1 cellular context compared by ENCODE assay signal in genomic region chr16:2520097-2520783, GRCh38.
TF ChIP-seq lines count a peak whose summit lies in the region.

Gene AMDHD2 (plus strand): TSS chr16:2520371. CDS start chr16:2520459, 88 bp downstream.

TF ChIP-seq in K562, 482 proteins besides CTCF, POLR2A, EP300 and RAD21 (continued from another document and continues in another):
- TF ChIP-seq TSHZ1 (CRISPR knock-in tag; IDR thresholded peaks at IDR 0.05) (no peak), FOXO4 (CRISPR knock-in tag; IDR thresholded peaks at IDR 0.05) (no peak), NELFE (IDR thresholded peaks at IDR 0.05; ENCODE audit: insufficient read depth, insufficient read length) (no peak), ZNF12 (CRISPR knock-in tag; IDR thresholded peaks at IDR 0.05) (no peak), MAFF (IDR thresholded peaks at IDR 0.05; ENCODE audit: low read length) (no peak), ELK3 (CRISPR knock-in tag; IDR thresholded peaks at IDR 0.05) (no peak), CEBPB (tag; IDR thresholded peaks at IDR 0.05) (no peak), DMBX1 (CRISPR knock-in tag; IDR thresholded peaks at IDR 0.05; ENCODE audit: borderline replicate concordance) (no peak), PATZ1 (CRISPR knock-in tag; IDR thresholded peaks at IDR 0.05; ENCODE audit: borderline replicate concordance) (no peak), NBN (IDR thresholded peaks at IDR 0.05; ENCODE audit: low read depth) (no peak), ZNF41 (CRISPR knock-in tag; conservative IDR thresholded peaks at IDR 0.05) (no peak), MIER1 (IDR thresholded peaks at IDR 0.05; ENCODE audit: low read depth) (no peak), ZNF324 (CRISPR knock-in tag; IDR thresholded peaks at IDR 0.05) (no peak), NCOA6 (IDR thresholded peaks at IDR 0.05) (no peak), TCF15 (CRISPR knock-in tag; IDR thresholded peaks at IDR 0.05) (no peak), ZNF77 (CRISPR knock-in tag; IDR thresholded peaks at IDR 0.05) (no peak), CBX1 (IDR thresholded peaks at IDR 0.05; ENCODE audit: low read depth) (peak; percentile 97), NR2F6 (CRISPR knock-in tag; IDR thresholded peaks at IDR 0.05) (no peak), CGGBP1 (CRISPR knock-in tag; IDR thresholded peaks at IDR 0.05) (0 out of 2 replicates have a peak, but pooled peaks have one; percentile 11), POLR2AphosphoS2 (IDR thresholded peaks at IDR 0.05; ENCODE audit: low read length) (peak; percentile 99), GTF2B (IDR thresholded peaks at IDR 0.05; ENCODE audit: extremely low read depth, insufficient read length) (no peak), ZNF79 (CRISPR knock-in tag; IDR thresholded peaks at IDR 0.05; ENCODE audit: low read depth) (no peak), NR2C2 (CRISPR knock-in tag; IDR thresholded peaks at IDR 0.05) (no peak), NR2C2 (tag; IDR thresholded peaks at IDR 0.05) (peak; percentile 56), POLR3A (IDR thresholded peaks at IDR 0.05; ENCODE audit: borderline replicate concordance, extremely low read depth, insufficient read depth, insufficient read length) (no peak), ZNF253 (CRISPR knock-in tag; conservative IDR thresholded peaks at IDR 0.05) (no peak), ATF7 (IDR thresholded peaks at IDR 0.05) (0 out of 2 replicates have a peak, but pooled peaks have one; percentile 9), ZNF197 (CRISPR knock-in tag; IDR thresholded peaks at IDR 0.05; ENCODE audit: low read depth) (no peak), PCBP2 (IDR thresholded peaks at IDR 0.05; ENCODE audit: low read depth, low read length, poor library complexity, severe bottlenecking) (no peak)
- TF ChIP-seq, protein P1, sequence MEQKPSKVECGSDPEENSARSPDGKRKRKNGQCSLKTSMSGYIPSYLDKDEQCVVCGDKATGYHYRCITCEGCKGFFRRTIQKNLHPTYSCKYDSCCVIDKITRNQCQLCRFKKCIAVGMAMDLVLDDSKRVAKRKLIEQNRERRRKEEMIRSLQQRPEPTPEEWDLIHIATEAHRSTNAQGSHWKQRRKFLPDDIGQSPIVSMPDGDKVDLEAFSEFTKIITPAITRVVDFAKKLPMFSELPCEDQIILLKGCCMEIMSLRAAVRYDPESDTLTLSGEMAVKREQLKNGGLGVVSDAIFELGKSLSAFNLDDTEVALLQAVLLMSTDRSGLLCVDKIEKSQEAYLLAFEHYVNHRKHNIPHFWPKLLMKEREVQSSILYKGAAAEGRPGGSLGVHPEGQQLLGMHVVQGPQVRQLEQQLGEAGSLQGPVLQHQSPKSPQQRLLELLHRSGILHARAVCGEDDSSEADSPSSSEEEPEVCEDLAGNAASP (IDR thresholded peaks at IDR 0.05) = no peak
- TF ChIP-seq, protein P2, sequence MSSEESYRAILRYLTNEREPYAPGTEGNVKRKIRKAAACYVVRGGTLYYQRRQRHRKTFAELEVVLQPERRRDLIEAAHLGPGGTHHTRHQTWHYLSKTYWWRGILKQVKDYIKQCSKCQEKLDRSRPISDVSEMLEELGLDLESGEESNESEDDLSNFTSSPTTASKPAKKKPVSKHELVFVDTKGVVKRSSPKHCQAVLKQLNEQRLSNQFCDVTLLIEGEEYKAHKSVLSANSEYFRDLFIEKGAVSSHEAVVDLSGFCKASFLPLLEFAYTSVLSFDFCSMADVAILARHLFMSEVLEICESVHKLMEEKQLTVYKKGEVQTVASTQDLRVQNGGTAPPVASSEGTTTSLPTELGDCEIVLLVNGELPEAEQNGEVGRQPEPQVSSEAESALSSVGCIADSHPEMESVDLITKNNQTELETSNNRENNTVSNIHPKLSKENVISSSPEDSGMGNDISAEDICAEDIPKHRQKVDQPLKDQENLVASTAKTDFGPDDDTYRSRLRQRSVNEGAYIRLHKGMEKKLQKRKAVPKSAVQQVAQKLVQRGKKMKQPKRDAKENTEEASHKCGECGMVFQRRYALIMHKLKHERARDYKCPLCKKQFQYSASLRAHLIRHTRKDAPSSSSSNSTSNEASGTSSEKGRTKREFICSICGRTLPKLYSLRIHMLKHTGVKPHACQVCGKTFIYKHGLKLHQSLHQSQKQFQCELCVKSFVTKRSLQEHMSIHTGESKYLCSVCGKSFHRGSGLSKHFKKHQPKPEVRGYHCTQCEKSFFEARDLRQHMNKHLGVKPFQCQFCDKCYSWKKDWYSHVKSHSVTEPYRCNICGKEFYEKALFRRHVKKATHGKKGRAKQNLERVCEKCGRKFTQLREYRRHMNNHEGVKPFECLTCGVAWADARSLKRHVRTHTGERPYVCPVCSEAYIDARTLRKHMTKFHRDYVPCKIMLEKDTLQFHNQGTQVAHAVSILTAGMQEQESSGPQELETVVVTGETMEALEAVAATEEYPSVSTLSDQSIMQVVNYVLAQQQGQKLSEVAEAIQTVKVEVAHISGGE (CRISPR knock-in tag; IDR thresholded peaks at IDR 0.05) = no peak; a peak in 1 of 6 replicates
- TF ChIP-seq, protein P3, sequence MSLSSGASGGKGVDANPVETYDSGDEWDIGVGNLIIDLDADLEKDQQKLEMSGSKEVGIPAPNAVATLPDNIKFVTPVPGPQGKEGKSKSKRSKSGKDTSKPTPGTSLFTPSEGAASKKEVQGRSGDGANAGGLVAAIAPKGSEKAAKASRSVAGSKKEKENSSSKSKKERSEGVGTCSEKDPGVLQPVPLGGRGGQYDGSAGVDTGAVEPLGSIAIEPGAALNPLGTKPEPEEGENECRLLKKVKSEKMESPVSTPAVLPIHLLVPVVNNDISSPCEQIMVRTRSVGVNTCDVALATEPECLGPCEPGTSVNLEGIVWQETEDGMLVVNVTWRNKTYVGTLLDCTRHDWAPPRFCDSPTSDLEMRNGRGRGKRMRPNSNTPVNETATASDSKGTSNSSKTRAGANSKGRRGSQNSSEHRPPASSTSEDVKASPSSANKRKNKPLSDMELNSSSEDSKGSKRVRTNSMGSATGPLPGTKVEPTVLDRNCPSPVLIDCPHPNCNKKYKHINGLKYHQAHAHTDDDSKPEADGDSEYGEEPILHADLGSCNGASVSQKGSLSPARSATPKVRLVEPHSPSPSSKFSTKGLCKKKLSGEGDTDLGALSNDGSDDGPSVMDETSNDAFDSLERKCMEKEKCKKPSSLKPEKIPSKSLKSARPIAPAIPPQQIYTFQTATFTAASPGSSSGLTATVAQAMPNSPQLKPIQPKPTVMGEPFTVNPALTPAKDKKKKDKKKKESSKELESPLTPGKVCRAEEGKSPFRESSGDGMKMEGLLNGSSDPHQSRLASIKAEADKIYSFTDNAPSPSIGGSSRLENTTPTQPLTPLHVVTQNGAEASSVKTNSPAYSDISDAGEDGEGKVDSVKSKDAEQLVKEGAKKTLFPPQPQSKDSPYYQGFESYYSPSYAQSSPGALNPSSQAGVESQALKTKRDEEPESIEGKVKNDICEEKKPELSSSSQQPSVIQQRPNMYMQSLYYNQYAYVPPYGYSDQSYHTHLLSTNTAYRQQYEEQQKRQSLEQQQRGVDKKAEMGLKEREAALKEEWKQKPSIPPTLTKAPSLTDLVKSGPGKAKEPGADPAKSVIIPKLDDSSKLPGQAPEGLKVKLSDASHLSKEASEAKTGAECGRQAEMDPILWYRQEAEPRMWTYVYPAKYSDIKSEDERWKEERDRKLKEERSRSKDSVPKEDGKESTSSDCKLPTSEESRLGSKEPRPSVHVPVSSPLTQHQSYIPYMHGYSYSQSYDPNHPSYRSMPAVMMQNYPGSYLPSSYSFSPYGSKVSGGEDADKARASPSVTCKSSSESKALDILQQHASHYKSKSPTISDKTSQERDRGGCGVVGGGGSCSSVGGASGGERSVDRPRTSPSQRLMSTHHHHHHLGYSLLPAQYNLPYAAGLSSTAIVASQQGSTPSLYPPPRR (CRISPR knock-in tag; IDR thresholded peaks at IDR 0.05; ENCODE audit: borderline replicate concordance) = no peak
- TF ChIP-seq, protein P4, sequence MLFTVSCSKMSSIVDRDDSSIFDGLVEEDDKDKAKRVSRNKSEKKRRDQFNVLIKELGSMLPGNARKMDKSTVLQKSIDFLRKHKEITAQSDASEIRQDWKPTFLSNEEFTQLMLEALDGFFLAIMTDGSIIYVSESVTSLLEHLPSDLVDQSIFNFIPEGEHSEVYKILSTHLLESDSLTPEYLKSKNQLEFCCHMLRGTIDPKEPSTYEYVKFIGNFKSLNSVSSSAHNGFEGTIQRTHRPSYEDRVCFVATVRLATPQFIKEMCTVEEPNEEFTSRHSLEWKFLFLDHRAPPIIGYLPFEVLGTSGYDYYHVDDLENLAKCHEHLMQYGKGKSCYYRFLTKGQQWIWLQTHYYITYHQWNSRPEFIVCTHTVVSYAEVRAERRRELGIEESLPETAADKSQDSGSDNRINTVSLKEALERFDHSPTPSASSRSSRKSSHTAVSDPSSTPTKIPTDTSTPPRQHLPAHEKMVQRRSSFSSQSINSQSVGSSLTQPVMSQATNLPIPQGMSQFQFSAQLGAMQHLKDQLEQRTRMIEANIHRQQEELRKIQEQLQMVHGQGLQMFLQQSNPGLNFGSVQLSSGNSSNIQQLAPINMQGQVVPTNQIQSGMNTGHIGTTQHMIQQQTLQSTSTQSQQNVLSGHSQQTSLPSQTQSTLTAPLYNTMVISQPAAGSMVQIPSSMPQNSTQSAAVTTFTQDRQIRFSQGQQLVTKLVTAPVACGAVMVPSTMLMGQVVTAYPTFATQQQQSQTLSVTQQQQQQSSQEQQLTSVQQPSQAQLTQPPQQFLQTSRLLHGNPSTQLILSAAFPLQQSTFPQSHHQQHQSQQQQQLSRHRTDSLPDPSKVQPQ (CRISPR knock-in tag; IDR thresholded peaks at IDR 0.05; ENCODE audit: borderline replicate concordance) = peak; percentile 88
- TF ChIP-seq, protein P5, sequence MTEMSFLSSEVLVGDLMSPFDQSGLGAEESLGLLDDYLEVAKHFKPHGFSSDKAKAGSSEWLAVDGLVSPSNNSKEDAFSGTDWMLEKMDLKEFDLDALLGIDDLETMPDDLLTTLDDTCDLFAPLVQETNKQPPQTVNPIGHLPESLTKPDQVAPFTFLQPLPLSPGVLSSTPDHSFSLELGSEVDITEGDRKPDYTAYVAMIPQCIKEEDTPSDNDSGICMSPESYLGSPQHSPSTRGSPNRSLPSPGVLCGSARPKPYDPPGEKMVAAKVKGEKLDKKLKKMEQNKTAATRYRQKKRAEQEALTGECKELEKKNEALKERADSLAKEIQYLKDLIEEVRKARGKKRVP (CRISPR knock-in tag; IDR thresholded peaks at IDR 0.05) = no peak
